In genomic region chr1:33158366-33158765, GRCh38 we compare ENCODE assay signal across 40 cellular contexts.
"Had no signal": no experiment of that assay in that cellular context is flagged by ENCODE, and none has a peak within 500 bp of the region (broad histone marks: within the 10 kb centered on the region; RNA-seq: fewer than 3 reads in every experiment).

No MANE protein-coding gene starts in this region.

- H3K27me3 Mint-ChIP-seq: activated naive CD4-positive, alpha-beta T cell treated with anti-CD3 and anti-CD28 coated beads, Interleukin-2, amount 10 ng/mL, durations not matched to agents 7 days and 5 days; activated naive CD4-positive, alpha-beta T cell treated with anti-CD3 and anti-CD28 coated beads, Interleukin-2, amount 50 U/mL, for 24 hours; activated naive CD8-positive, alpha-beta T cell; activated naive CD8-positive, alpha-beta T cell treated with anti-CD3 and anti-CD28 coated beads for 36 hours; activated naive CD8-positive, alpha-beta T cell treated with anti-CD3 and anti-CD28 coated beads, Interleukin-2, amount 10 ng/mL, durations not matched to agents 7 days and 5 days; activated naive CD8-positive, alpha-beta T cell treated with anti-CD3 and anti-CD28 coated beads, Interleukin-2, amount 50 U/mL, for 24 hours; activated T-cell treated with anti-CD3 and anti-CD28 coated beads, Interleukin-2, amount 50 U/mL, for 24 hours; activated T-helper 17 cell treated with anti-CD3 and anti-CD28 coated beads, Interleukin-2, amount 50 U/mL, for 72 hours; central memory CD8-positive, alpha-beta T cell had no signal

- DNase-seq: activated effector memory CD4-positive, alpha-beta T cell treated with anti-CD3 and anti-CD28 coated beads, Interleukin-2, amount 50 U/mL, for 16 hours; activated effector memory CD4-positive, alpha-beta T cell treated with Interleukin-2 at 50 U/mL for 16 hours; activated gamma-delta T cell; activated gamma-delta T cell treated with Interleukin-2 at 50 U/mL for 16 hours; activated naive CD4-positive, alpha-beta T cell; activated naive CD4-positive, alpha-beta T cell treated with anti-CD3 and anti-CD28 coated beads for 36 hours; activated naive CD4-positive, alpha-beta T cell treated with anti-CD3 and anti-CD28 coated beads, Interleukin-2, amount 10 ng/mL, durations not matched to agents 7 days and 5 days; activated naive CD4-positive, alpha-beta T cell treated with anti-CD3 and anti-CD28 coated beads, Interleukin-2, amount 50 U/mL, for 16 hours; activated naive CD4-positive, alpha-beta T cell treated with Interleukin-2 at 50 U/mL for 16 hours; activated naive CD8-positive, alpha-beta T cell treated with anti-CD3 and anti-CD28 coated beads for 36 hours; activated naive CD8-positive, alpha-beta T cell treated with anti-CD3 and anti-CD28 coated beads, Interleukin-2, amount 10 ng/mL, durations not matched to agents 7 days and 5 days; activated naive CD8-positive, alpha-beta T cell treated with anti-CD3 and anti-CD28 coated beads, Interleukin-2, amount 50 U/mL, for 24 hours; activated T-cell treated with anti-CD3 and anti-CD28 coated beads, Interleukin-2, amount 50 U/mL, for 1 hour; activated T-cell treated with anti-CD3 and anti-CD28 coated beads, Interleukin-2, amount 50 U/mL, for 24 hours; activated T-cell treated with anti-CD3 and anti-CD28 coated beads, Interleukin-2, amount 50 U/mL, for 4 hours; activated T-cell treated with anti-CD3 and anti-CD28 coated beads, Interleukin-2, amount 50 U/mL, for 48 hours; activated T-cell treated with anti-CD3 and anti-CD28 coated beads, Interleukin-2, amount 50 U/mL, for 72 hours; adrenal gland; amniotic stem cell; amygdala; anterior cingulate cortex; aorta; body of pancreas; brain microvascular endothelial cell; caudate nucleus; central memory CD4-positive, alpha-beta T cell; cerebellar nuclear complex had no signal

- H3K4me1 Mint-ChIP-seq: activated naive CD4-positive, alpha-beta T cell treated with anti-CD3 and anti-CD28 coated beads, Interleukin-2, amount 10 ng/mL, durations not matched to agents 7 days and 5 days; activated naive CD8-positive, alpha-beta T cell treated with anti-CD3 and anti-CD28 coated beads, Interleukin-2, amount 50 U/mL, for 24 hours; activated T-helper 17 cell treated with anti-CD3 and anti-CD28 coated beads, Interleukin-2, amount 50 U/mL, for 72 hours had no signal

- H3K9me3 ChIP-seq: adrenal gland, ascending aorta, body of pancreas, breast epithelium had no signal

- H3K36me3 Mint-ChIP-seq: activated naive CD4-positive, alpha-beta T cell treated with anti-CD3 and anti-CD28 coated beads, Interleukin-2, amount 50 U/mL, for 72 hours; activated naive CD8-positive, alpha-beta T cell treated with anti-CD3 and anti-CD28 coated beads for 36 hours had no signal

- FAIRE-seq: astrocyte, bronchial epithelial cell had no signal

- H3K36me3 ChIP-seq: breast epithelium, cardiac muscle cell had no signal

- H3K27ac Mint-ChIP-seq: activated naive CD4-positive, alpha-beta T cell treated with anti-CD3 and anti-CD28 coated beads for 36 hours; activated naive CD4-positive, alpha-beta T cell treated with anti-CD3 and anti-CD28 coated beads, Interleukin-2, amount 10 ng/mL, durations not matched to agents 7 days and 5 days; activated naive CD4-positive, alpha-beta T cell treated with anti-CD3 and anti-CD28 coated beads, Interleukin-2, amount 50 U/mL, for 24 hours; activated naive CD8-positive, alpha-beta T cell; activated naive CD8-positive, alpha-beta T cell treated with anti-CD3 and anti-CD28 coated beads for 36 hours; activated naive CD8-positive, alpha-beta T cell treated with anti-CD3 and anti-CD28 coated beads, Interleukin-2, amount 10 ng/mL, durations not matched to agents 7 days and 5 days; activated naive CD8-positive, alpha-beta T cell treated with anti-CD3 and anti-CD28 coated beads, Interleukin-2, amount 50 U/mL, for 24 hours; activated T-cell treated with anti-CD3 and anti-CD28 coated beads, Interleukin-2, amount 50 U/mL, for 24 hours; activated T-cell treated with anti-CD3 and anti-CD28 coated beads, Interleukin-2, amount 50 U/mL, for 72 hours; activated T-helper 1 cell treated with anti-CD3 and anti-CD28 coated beads, Interleukin-12 subunit alpha, Interleukin-12 subunit beta, Interleukin-2, Interleukin-4 antibody, amounts not matched to agents 30 ng/mL and 10 ng/mL and 1 ng/mL, durations not matched to agents 14 hours and 24 hours and 36 hours; activated T-helper 17 cell treated with anti-CD3 and anti-CD28 coated beads, Interleukin-2, amount 50 U/mL, for 72 hours; activated T-helper 2 cell treated with anti-CD3 and anti-CD28 coated beads, Interferon-gamma antibody, Interleukin-2, Interleukin-4, amounts not matched to agents 10 μg/mL and 5 μg/mL and 100 μg/mL, durations not matched to agents 14 hours and 24 hours and 36 hours; brain had no signal

- H3K9me3 Mint-ChIP-seq: activated naive CD4-positive, alpha-beta T cell treated with anti-CD3 and anti-CD28 coated beads for 36 hours; activated naive CD4-positive, alpha-beta T cell treated with anti-CD3 and anti-CD28 coated beads, Interleukin-2, amount 10 ng/mL, durations not matched to agents 7 days and 5 days; activated naive CD4-positive, alpha-beta T cell treated with anti-CD3 and anti-CD28 coated beads, Interleukin-2, amount 50 U/mL, for 24 hours; activated naive CD4-positive, alpha-beta T cell treated with anti-CD3 and anti-CD28 coated beads, Interleukin-2, amount 50 U/mL, for 72 hours; activated naive CD8-positive, alpha-beta T cell treated with anti-CD3 and anti-CD28 coated beads for 36 hours; activated naive CD8-positive, alpha-beta T cell treated with anti-CD3 and anti-CD28 coated beads, Interleukin-2, amount 10 ng/mL, durations not matched to agents 7 days and 5 days; activated naive CD8-positive, alpha-beta T cell treated with anti-CD3 and anti-CD28 coated beads, Interleukin-2, amount 50 U/mL, for 24 hours; activated T-cell treated with anti-CD3 and anti-CD28 coated beads, Interleukin-2, amount 50 U/mL, for 24 hours; activated T-cell treated with anti-CD3 and anti-CD28 coated beads, Interleukin-2, amount 50 U/mL, for 4 hours; activated T-cell treated with anti-CD3 and anti-CD28 coated beads, Interleukin-2, amount 50 U/mL, for 72 hours; activated T-helper 1 cell treated with anti-CD3 and anti-CD28 coated beads, Interleukin-12 subunit alpha, Interleukin-12 subunit beta, Interleukin-2, Interleukin-4 antibody, amounts not matched to agents 30 ng/mL and 10 ng/mL and 1 ng/mL, durations not matched to agents 14 hours and 24 hours and 36 hours; activated T-helper 17 cell treated with anti-CD3 and anti-CD28 coated beads, Interleukin-2, amount 50 U/mL, for 72 hours; activated T-helper 2 cell treated with anti-CD3 and anti-CD28 coated beads, Interferon-gamma antibody, Interleukin-2, Interleukin-4, amounts not matched to agents 10 μg/mL and 5 μg/mL and 100 μg/mL, durations not matched to agents 14 hours and 24 hours and 36 hours; central memory CD8-positive, alpha-beta T cell had no signal

- ATAC-seq: activated naive CD4-positive, alpha-beta T cell treated with anti-CD3 and anti-CD28 coated beads, Interleukin-2, amount 50 U/mL, for 72 hours; activated naive CD8-positive, alpha-beta T cell treated with anti-CD3 and anti-CD28 coated beads, Interleukin-2, amount 50 U/mL, for 24 hours; activated T-cell treated with anti-CD3 and anti-CD28 coated beads, Interleukin-2, amount 50 U/mL, for 4 hours; activated T-cell treated with anti-CD3 and anti-CD28 coated beads, Interleukin-2, amount 50 U/mL, for 72 hours; activated T-helper 17 cell treated with anti-CD3 and anti-CD28 coated beads, Interleukin-2, amount 50 U/mL, for 72 hours; body of pancreas had no signal

- H3K27me3 ChIP-seq: adrenal gland, ascending aorta, body of pancreas, brain microvascular endothelial cell, breast epithelium, cardiac muscle cell had no signal

- H3K4me3 Mint-ChIP-seq: activated naive CD4-positive, alpha-beta T cell treated with anti-CD3 and anti-CD28 coated beads for 36 hours; activated naive CD4-positive, alpha-beta T cell treated with anti-CD3 and anti-CD28 coated beads, Interleukin-2, amount 10 ng/mL, durations not matched to agents 7 days and 5 days; activated naive CD4-positive, alpha-beta T cell treated with anti-CD3 and anti-CD28 coated beads, Interleukin-2, amount 50 U/mL, for 24 hours; activated naive CD8-positive, alpha-beta T cell; activated naive CD8-positive, alpha-beta T cell treated with anti-CD3 and anti-CD28 coated beads for 36 hours; activated naive CD8-positive, alpha-beta T cell treated with anti-CD3 and anti-CD28 coated beads, Interleukin-2, amount 10 ng/mL, durations not matched to agents 7 days and 5 days; activated naive CD8-positive, alpha-beta T cell treated with anti-CD3 and anti-CD28 coated beads, Interleukin-2, amount 50 U/mL, for 24 hours; activated T-cell treated with anti-CD3 and anti-CD28 coated beads, Interleukin-2, amount 50 U/mL, for 24 hours; activated T-cell treated with anti-CD3 and anti-CD28 coated beads, Interleukin-2, amount 50 U/mL, for 4 hours; activated T-cell treated with anti-CD3 and anti-CD28 coated beads, Interleukin-2, amount 50 U/mL, for 72 hours; activated T-helper 1 cell treated with anti-CD3 and anti-CD28 coated beads, Interleukin-12 subunit alpha, Interleukin-12 subunit beta, Interleukin-2, Interleukin-4 antibody, amounts not matched to agents 30 ng/mL and 10 ng/mL and 1 ng/mL, durations not matched to agents 14 hours and 24 hours and 36 hours; activated T-helper 17 cell treated with anti-CD3 and anti-CD28 coated beads, Interleukin-2, amount 50 U/mL, for 72 hours; brain; central memory CD8-positive, alpha-beta T cell had no signal

- H3K27ac ChIP-seq: adrenal gland, ascending aorta, body of pancreas, brain microvascular endothelial cell, breast epithelium, cardiac muscle cell had no signal

- H3K4me3 ChIP-seq: adrenal gland, ascending aorta, body of pancreas, breast epithelium, cardiac muscle cell had no signal
